ENCODE assay signal across 8 cellular contexts in genomic region chrX:72018277-72019112, GRCh38.
DNase-seq lines count a peak whose midpoint lies in the region; ATAC-seq lines count a peak whose summit lies in the region.

No MANE protein-coding gene starts in this region.

- H2AK5ac ChIP-seq in mesendoderm (ENCODE audit: low read length), result no peak overlapping the region

- no peak overlapping the region for H2BK15ac ChIP-seq in mesendoderm (replicated peaks; ENCODE audit: low read depth)

- H2BK5ac ChIP-seq in mesendoderm (ENCODE audit: low read length), result no peak overlapping the region

- no peak overlapping the region for H3K27ac ChIP-seq in mesendoderm (ENCODE audit: low read depth, low read length)

- H2BK120ac ChIP-seq in mesendoderm (ENCODE audit: low read depth, low read length), result no peak overlapping the region

- H4K5ac ChIP-seq in mesendoderm (ENCODE audit: low read length), result no peak overlapping the region

- no peaks in the 10 kb centered on the region for H3K79me2 ChIP-seq in mesendoderm (ENCODE audit: control insufficient read depth, insufficient read depth, low read length)

- no peaks in the 10 kb centered on the region for H3K27me3 ChIP-seq in mesendoderm (ENCODE audit: insufficient read depth, low read length, poor library complexity)

- DNase-seq in SHP77 (lab: John Stamatoyannopoulos, UW), result peak; percentile 17 to 55
- DNase-seq in SHP77 treated with DMSO at 0.1 percent for 48 hours (lab: John Stamatoyannopoulos, UW), result no peak
- DNase-seq in NCI-H748 treated with DMSO at 0.1 percent for 48 hours (lab: John Stamatoyannopoulos, UW), result peak; percentile 9
- DNase-seq in activated CD8-positive, alpha-beta memory T cell treated with anti-CD3 and anti-CD28 coated beads for 24 hours, result peak; percentile 89
- peak; percentile 64 for DNase-seq in effector CD8-positive, alpha-beta T cell (lab: John Stamatoyannopoulos, UW)
- DNase-seq in mesendoderm, result peak; percentile 89
- DNase-seq in stimulated activated CD8-positive, alpha-beta memory T cell treated with anti-CD3 and anti-CD28 coated beads, Interleukin-12 subunit alpha, Interleukin-12 subunit beta, amount 100 ng/mL, for 24 hours (ENCODE audit: extremely low read depth), result peak; percentile 51

- no peak overlapping the region for H3K23ac ChIP-seq in mesendoderm (ENCODE audit: low read length)

- ATAC-seq in HG03045 (IDR thresholded peaks at IDR 0.05; ENCODE audit: unreplicated experiment), result peak; percentile 66

- no peak overlapping the region for H3K4me3 ChIP-seq in mesendoderm (ENCODE audit: low read length)

- no CpG with 5 or more reads among the region's 70 CpGs for WGBS in mesendoderm (ENCODE audit: extremely low coverage, insufficient coverage, low lambda C conversion rate)

- H3K18ac ChIP-seq in mesendoderm (ENCODE audit: low read length), result no peak overlapping the region

- no peaks in the 10 kb centered on the region for H3K4me1 ChIP-seq in mesendoderm (ENCODE audit: control insufficient read depth, low read depth, low read length)

- H3K4me2 ChIP-seq in mesendoderm (ENCODE audit: low read length), result no peak overlapping the region

- H4K8ac ChIP-seq in mesendoderm (ENCODE audit: low read depth, low read length), result no peak overlapping the region

- H3K56ac ChIP-seq in mesendoderm (ENCODE audit: low read length), result peak overlapping the region; percentile 67

- H3K36me3 ChIP-seq in mesendoderm (ENCODE audit: control insufficient read depth, insufficient read depth, low read length), result no peaks in the 10 kb centered on the region

- H3K79me1 ChIP-seq in mesendoderm (ENCODE audit: low read length), result no peaks in the 10 kb centered on the region

- no peak overlapping the region for H3K4ac ChIP-seq in mesendoderm (ENCODE audit: low read depth, low read length)

- peak overlapping the region; percentile 44 for H3K9ac ChIP-seq in mesendoderm (ENCODE audit: low read length)
